In the genomic region with DNA sequence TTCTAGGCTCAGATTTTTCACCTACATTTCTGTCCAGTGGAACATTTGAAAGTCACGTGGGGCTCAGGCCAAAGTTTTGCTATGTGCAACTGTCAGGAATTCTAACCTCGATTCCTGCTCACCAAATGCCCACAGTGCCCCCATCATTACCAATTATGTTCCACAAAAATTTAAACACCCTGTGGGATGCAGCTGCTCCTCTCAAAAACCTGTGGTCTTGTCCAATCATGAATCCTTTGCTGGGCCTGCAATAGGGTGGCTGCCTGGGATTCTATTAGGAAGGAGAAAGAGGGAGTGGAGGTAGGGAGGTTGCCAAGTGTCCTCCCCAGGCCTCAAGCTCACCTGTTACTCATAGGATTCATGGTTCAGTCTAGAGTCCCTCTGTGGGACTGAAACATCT, we compare ENCODE assay signal across 29 cellular contexts.
"Had no signal": no experiment of that assay in that cellular context is flagged by ENCODE, and none has a peak within 500 bp of the region (broad histone marks: within the 10 kb centered on the region; RNA-seq: fewer than 3 reads in every experiment).

No MANE protein-coding gene starts in this region.

- H3K36me3 ChIP-seq: esophagus squamous epithelium, gastroesophageal sphincter had no signal

- DNase-seq: activated CD4-positive, alpha-beta memory T cell treated with anti-CD3 and anti-CD28 coated beads for 36 hours; activated CD4-positive, alpha-beta T cell treated with anti-CD3 and anti-CD28 coated beads for 36 hours; activated CD4-positive, alpha-beta T cell treated with anti-CD3 and anti-CD28 coated beads, Interleukin-2, amount 10 ng/mL, durations not matched to agents 24 days and 14 days; activated CD4-positive, CD25-positive, alpha-beta regulatory T cell; activated CD4-positive, CD25-positive, alpha-beta regulatory T cell treated with anti-CD3 and anti-CD28 coated beads, Interleukin-2, amount 50 U/mL, for 72 hours; activated CD8-positive, alpha-beta memory T cell treated with anti-CD3 and anti-CD28 coated beads, Interleukin-2, amount 10 ng/mL, durations not matched to agents 7 days and 5 days; activated CD8-positive, alpha-beta memory T cell treated with anti-CD3 and anti-CD28 coated beads, Interleukin-2, amount 50 U/mL, for 4 hours; activated CD8-positive, alpha-beta T cell treated with anti-CD3 and anti-CD28 coated beads, Interleukin-2, amount 10 ng/mL, durations not matched to agents 7 days and 5 days; activated effector memory CD4-positive, alpha-beta T cell treated with Interleukin-2 at 50 U/mL for 16 hours; activated gamma-delta T cell treated with Interleukin-2 at 50 U/mL for 16 hours; activated naive CD4-positive, alpha-beta T cell treated with anti-CD3 and anti-CD28 coated beads, Interleukin-2, amount 50 U/mL, for 16 hours; activated naive CD4-positive, alpha-beta T cell treated with Interleukin-2 at 50 U/mL for 16 hours; activated T-cell treated with anti-CD3 and anti-CD28 coated beads, Interleukin-2, amount 50 U/mL, for 1 hour; activated T-cell treated with anti-CD3 and anti-CD28 coated beads, Interleukin-2, amount 50 U/mL, for 72 hours; amniotic stem cell; caudate nucleus; cortex of kidney; dermis blood vessel endothelial cell; effector CD8-positive, alpha-beta T cell; esophagus squamous epithelium; foreskin melanocyte; T-helper 2 cell had no signal

- H3K36me3 Mint-ChIP-seq: activated CD4-positive, alpha-beta memory T cell treated with anti-CD3 and anti-CD28 coated beads for 36 hours; activated CD8-positive, alpha-beta memory T cell treated with anti-CD3 and anti-CD28 coated beads, Interleukin-2, amount 10 ng/mL, durations not matched to agents 7 days and 5 days; activated naive CD8-positive, alpha-beta T cell had no signal

- FAIRE-seq: astrocyte, colon, endometrium, endothelial cell of umbilical vein had no signal

- ATAC-seq: activated CD4-positive, alpha-beta T cell treated with anti-CD3 and anti-CD28 coated beads for 36 hours; activated CD8-positive, alpha-beta memory T cell treated with anti-CD3 and anti-CD28 coated beads, Interleukin-2, amount 10 ng/mL, durations not matched to agents 7 days and 5 days; activated CD8-positive, alpha-beta T cell treated with anti-CD3 and anti-CD28 coated beads, Interleukin-2, amount 10 ng/mL, durations not matched to agents 7 days and 5 days; activated T-cell treated with anti-CD3 and anti-CD28 coated beads, Interleukin-2, amount 50 U/mL, for 72 hours; gastroesophageal sphincter had no signal

- H3K27ac Mint-ChIP-seq: activated CD4-positive, alpha-beta memory T cell treated with anti-CD3 and anti-CD28 coated beads for 36 hours; activated CD4-positive, alpha-beta T cell treated with anti-CD3 and anti-CD28 coated beads for 36 hours; activated CD4-positive, alpha-beta T cell treated with anti-CD3 and anti-CD28 coated beads, Interleukin-2, amount 10 ng/mL, durations not matched to agents 24 days and 14 days; activated CD8-positive, alpha-beta memory T cell treated with anti-CD3 and anti-CD28 coated beads, Interleukin-2, amount 10 ng/mL, durations not matched to agents 7 days and 5 days; activated CD8-positive, alpha-beta T cell treated with anti-CD3 and anti-CD28 coated beads, Interleukin-2, amount 10 ng/mL, durations not matched to agents 7 days and 5 days; activated naive CD8-positive, alpha-beta T cell; activated T-cell treated with anti-CD3 and anti-CD28 coated beads, Interleukin-2, amount 50 U/mL, for 72 hours had no signal

- H3K9me3 ChIP-seq: esophagus squamous epithelium, gastroesophageal sphincter had no signal

- H3K9me3 Mint-ChIP-seq: activated CD4-positive, alpha-beta memory T cell treated with anti-CD3 and anti-CD28 coated beads for 36 hours; activated CD4-positive, alpha-beta T cell treated with anti-CD3 and anti-CD28 coated beads, Interleukin-2, amount 10 ng/mL, durations not matched to agents 24 days and 14 days; activated T-cell treated with anti-CD3 and anti-CD28 coated beads, Interleukin-2, amount 50 U/mL, for 72 hours had no signal

- H3K4me3 ChIP-seq: esophagus squamous epithelium, gastroesophageal sphincter had no signal

- H3K4me3 Mint-ChIP-seq: activated CD4-positive, alpha-beta memory T cell treated with anti-CD3 and anti-CD28 coated beads for 36 hours; activated CD4-positive, alpha-beta T cell treated with anti-CD3 and anti-CD28 coated beads for 36 hours; activated CD4-positive, alpha-beta T cell treated with anti-CD3 and anti-CD28 coated beads, Interleukin-2, amount 10 ng/mL, durations not matched to agents 24 days and 14 days; activated CD8-positive, alpha-beta memory T cell treated with anti-CD3 and anti-CD28 coated beads, Interleukin-2, amount 10 ng/mL, durations not matched to agents 7 days and 5 days; activated CD8-positive, alpha-beta T cell treated with anti-CD3 and anti-CD28 coated beads, Interleukin-2, amount 10 ng/mL, durations not matched to agents 7 days and 5 days; activated naive CD8-positive, alpha-beta T cell; activated T-cell treated with anti-CD3 and anti-CD28 coated beads, Interleukin-2, amount 50 U/mL, for 72 hours had no signal

- H3K27ac ChIP-seq: epithelial cell of prostate, esophagus squamous epithelium, gastroesophageal sphincter had no signal
